In the genomic region with DNA sequence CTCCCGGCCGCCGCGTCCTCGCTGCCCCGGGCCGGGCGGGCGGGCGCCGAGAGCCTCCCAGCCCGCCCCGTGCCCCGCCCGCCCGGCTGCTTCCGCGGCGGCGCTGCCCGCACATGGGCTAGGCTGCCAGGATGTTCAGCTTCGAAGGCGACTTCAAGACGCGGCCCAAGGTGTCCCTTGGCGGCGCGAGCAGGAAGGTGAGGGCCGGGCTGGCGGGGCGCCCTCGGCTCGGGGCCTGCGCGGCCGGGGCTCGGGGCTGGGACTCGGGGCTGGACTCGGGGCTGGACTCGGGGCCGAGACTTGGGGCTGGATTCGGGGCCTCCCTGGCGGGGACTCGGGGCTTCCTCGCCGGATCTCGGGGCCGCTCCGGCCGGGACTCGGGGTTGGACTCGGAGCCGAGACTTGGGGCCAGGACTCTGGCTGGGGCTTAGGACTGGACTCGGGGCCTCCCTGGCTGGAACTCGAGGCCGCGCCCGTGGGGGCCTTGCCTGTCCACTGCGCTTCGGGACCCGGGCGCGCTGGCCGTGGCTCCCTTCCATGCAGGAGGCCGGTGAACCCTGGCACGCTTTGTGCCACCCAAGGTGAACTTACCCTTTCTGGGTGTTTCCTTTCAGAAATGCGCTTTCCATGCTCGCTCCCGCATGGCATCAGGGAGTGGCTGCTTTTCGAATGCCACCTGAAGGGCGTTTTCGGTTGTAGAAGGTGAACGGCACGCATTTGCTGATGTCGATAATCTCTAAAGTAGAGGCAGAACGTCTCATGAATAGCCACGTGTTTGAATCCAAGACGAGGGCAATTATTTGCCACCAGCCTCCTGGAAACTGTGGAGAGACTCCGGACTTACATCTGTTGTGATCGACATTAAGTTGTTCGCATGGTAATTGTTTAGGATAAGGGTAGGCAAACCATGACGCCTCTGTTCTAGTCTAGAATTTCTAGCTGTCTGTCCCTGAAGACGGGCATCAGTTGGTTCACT, we compare ENCODE assay signal across 8 cellular contexts. TPM values are rescaled to one million over a fixed set of nuclear protein-coding genes. Genes with fewer than 3 reads are reported as not detected.
DNase-seq lines count a peak whose midpoint lies in the region; ATAC-seq, FAIRE-seq and TF ChIP-seq lines count a peak whose summit lies in the region.

No MANE protein-coding gene starts in this region.

- peaks cover 11 to 29% of the 10 kb centered on the region in 2 donors for H3K4me1 ChIP-seq in lung (ENCODE audit: control insufficient read depth in 2 of 2, insufficient read depth in 2 of 2, low read length in 2 of 2)

- POLR2A ChIA-PET in AG04449 (lab: Yijun Ruan, JAX): no interaction called here

- H3K36me3 ChIP-seq in lung (ENCODE audit: control insufficient read depth in 2 of 2, insufficient read depth in 2 of 2, low read length in 2 of 2): peaks cover 0 to 8% of the 10 kb centered on the region in 2 donors

- CTCF ChIA-PET in AG04449 (lab: Yijun Ruan, JAX): interaction anchor here (0.7 kb wide), 1 partner anchor 190 kb away, joined by 3 read pairs; no protein-coding TSS in a partner anchor

- FAIRE-seq in GM19239 (lab: Jason Lieb, UNC): peak; percentile 11

- TF ChIP-seq CTCF in AG04449 (IDR thresholded peaks at IDR 0.05; ENCODE audit: insufficient read depth, low read length, missing control alignments): no peak
- no peak for TF ChIP-seq CTCF in VCaP (conservative IDR thresholded peaks at IDR 0.05)
- no peak for TF ChIP-seq CTCF in choroid plexus epithelial cell (conservative IDR thresholded peaks at IDR 0.05; ENCODE audit: low read depth, low read length)
- no peak for TF ChIP-seq CTCF in lung (IDR thresholded peaks at IDR 0.05; ENCODE audit: control extremely low read depth, extremely low read depth)

- no peaks in the 10 kb centered on the region for H3K27me3 ChIP-seq in lung (ENCODE audit: control insufficient read depth, insufficient read depth)

- no peaks in the 10 kb centered on the region for H3K9me3 ChIP-seq in lung (ENCODE audit: control insufficient read depth in 2 of 2, insufficient read depth in 1 of 2, low read length in 1 of 2)

- 3 to 5% methylated on average over 69 to 83 of the region's 83 CpGs for WGBS in lung, 2 donors

- peak overlapping the region; percentile 85 for H3K4me3 ChIP-seq in AG04449 (ENCODE audit: low read depth, low read length)
- H3K4me3 ChIP-seq in choroid plexus epithelial cell (ENCODE audit: low read depth, low read length): peak overlapping the region; percentile 79
- peak overlapping the region; percentile 89 for H3K4me3 ChIP-seq in lung

- H3K27ac ChIP-seq in VCaP (peak overlapping the region; percentile 96), lung (ENCODE audit: low read depth in 1 of 2, low read length in 1 of 2) (peak overlapping the region; percentile 89 to 91)

- DNase-seq in AG04449 (ENCODE audit: low read depth, low spot score): no peak
- peak; percentile 52 for DNase-seq in GM19239 (ENCODE audit: insufficient read length, low spot score)
- peak; percentile 26 for DNase-seq in choroid plexus epithelial cell (ENCODE audit: low read depth)
- DNase-seq in lung (ENCODE audit: low spot score): peak; percentile 49
- DNase-seq in stimulated activated CD8-positive, alpha-beta memory T cell treated with anti-CD3 and anti-CD28 coated beads, Interleukin-2, amount 100 ng/mL, for 48 hours (ENCODE audit: low read depth in 2 of 2): peak; percentile 17 to 37
- no peak for DNase-seq in medulla oblongata (ENCODE audit: extremely low spot score)

- ATAC-seq in HG03432 (IDR thresholded peaks at IDR 0.05; ENCODE audit: unreplicated experiment): peak; percentile 68
- ATAC-seq in lung (ENCODE audit: insufficient read depth, low FRiP score): peak; percentile 73

RNA-seq across cellular contexts. Expression of gene UBE3C, which starts 0.7 kb away (rescaled TPM):
- total RNA-seq in lung: 10 to 100 TPM; 57.3 to 91.8 TPM
- 10 to 100 TPM; 12.7 to 34.8 TPM for polyA plus RNA-seq in lung

Comparison
In these comparisons a context has a peak if more than half of its experiments do, and no peak if none do; other contexts are left out.
1. DNase-seq: peak in GM19239 (single experiment), choroid plexus epithelial cell (single experiment), lung (single experiment) and stimulated activated CD8-positive, alpha-beta memory T cell treated with anti-CD3 and anti-CD28 coated beads, Interleukin-2, amount 100 ng/mL, for 48 hours (2 of 2); none in AG04449 (single experiment) and medulla oblongata (single experiment).
2. Peak in every context shown above with its lines, with median percentiles within 50 percentile points of each other: H3K4me3 ChIP-seq.